Comparison of ENCODE assay signal across 13 cellular contexts in the genomic region with DNA sequence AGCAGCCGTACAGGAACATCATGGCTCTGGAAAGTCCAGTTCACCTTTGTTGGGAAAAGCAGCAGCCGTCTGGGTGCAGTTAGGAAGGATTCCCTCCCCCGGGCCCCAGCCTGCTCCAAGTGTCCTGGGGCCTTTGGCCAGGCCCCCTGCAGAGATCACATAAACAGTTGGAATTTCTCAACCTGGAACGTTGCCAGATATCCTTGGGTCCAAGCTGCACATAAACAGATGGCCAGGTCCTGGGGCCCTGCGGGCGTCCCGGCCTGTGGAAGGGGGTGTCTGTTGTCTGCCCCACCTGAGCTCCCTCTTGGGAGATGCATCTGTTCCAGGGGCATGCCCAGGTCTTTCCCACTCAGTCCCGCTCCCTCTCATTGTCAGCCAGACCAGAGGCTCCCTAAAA.
DNase-seq lines count a peak whose midpoint lies in the region; ATAC-seq and TF ChIP-seq lines count a peak whose summit lies in the region.
"Had no signal": no experiment of that assay in that cellular context is flagged by ENCODE, and none has a peak within 500 bp of the region (broad histone marks: within the 10 kb centered on the region; RNA-seq: fewer than 3 reads in every experiment).

No MANE protein-coding gene starts in this region.

- ATAC-seq in gastroesophageal sphincter, result peak; percentile 28
- ATAC-seq: activated T-cell treated with anti-CD3 and anti-CD28 coated beads, Interleukin-2, amount 50 U/mL, for 72 hours had no signal

- peaks cover 10 to 93% (median 66%) of the 10 kb centered on the region in 3 donors for H3K4me1 ChIP-seq in gastroesophageal sphincter

- H3K36me3 ChIP-seq in WERI-Rb-1 (peaks cover 3% of the 10 kb centered on the region; the same call in 1 of the 2 replicates), gastroesophageal sphincter (peaks cover 0 to 38% of the 10 kb centered on the region in 2 donors)

- H3K27me3 ChIP-seq in WERI-Rb-1 (ENCODE audit: insufficient read depth, low read depth, severe bottlenecking), result no peaks in the 10 kb centered on the region
- no peaks in the 10 kb centered on the region for H3K27me3 ChIP-seq in gastroesophageal sphincter

- WGBS in gastroesophageal sphincter (ENCODE audit: low coverage in 1 of 2), 2 donors, result no CpG with 5 or more reads among the region's 8 CpGs

- no peak for TF ChIP-seq EP300 in gastroesophageal sphincter (IDR thresholded peaks at IDR 0.05)

- H3K4me3 ChIP-seq in WERI-Rb-1 (ENCODE audit: low read depth, low read length) (no peak overlapping the region), gastroesophageal sphincter (no peak overlapping the region)
- H3K4me3 ChIP-seq: coronary artery had no signal

- DNase-seq in HCEC 1CT (peak; percentile 20), WERI-Rb-1 (peak; percentile 68), smooth muscle cell of the brain vasculature (ENCODE audit: low read depth, low spot score) (peak; percentile 39), inferior parietal cortex (ENCODE audit: extremely low spot score) (no peak), NCI-H1105 (lab: John Stamatoyannopoulos, UW) (no peak), NCI-H1092 treated with DMSO at 0.1 percent for 48 hours (lab: John Stamatoyannopoulos, UW) (no peak)
- no peak for DNase-seq in stimulated activated CD4-positive, alpha-beta T cell treated with anti-CD3 and anti-CD28 coated beads, Interleukin-2, amount 100 ng/mL, for 24 hours
- DNase-seq: activated T-cell treated with anti-CD3 and anti-CD28 coated beads, Interleukin-2, amount 50 U/mL, for 72 hours; Calu3; RPMI8226; stimulated activated CD4-positive, alpha-beta T cell treated with anti-CD3 and anti-CD28 coated beads, Interleukin-1b, Interleukin-23, amount 100 ng/mL, for 48 hours had no signal

- TF ChIP-seq CTCF in WERI-Rb-1 (IDR thresholded peaks at IDR 0.05; ENCODE audit: low read depth, low read length), result no peak
- TF ChIP-seq CTCF in gastroesophageal sphincter (IDR thresholded peaks at IDR 0.05), result no peak

- TF ChIP-seq POLR2A in gastroesophageal sphincter (IDR thresholded peaks at IDR 0.05), result no peak

- H3K9me3 ChIP-seq in WERI-Rb-1 (ENCODE audit: severe bottlenecking) (no peaks in the 10 kb centered on the region), gastroesophageal sphincter (no peaks in the 10 kb centered on the region)

- H3K27ac ChIP-seq in WERI-Rb-1, result peak overlapping the region; percentile 78
- H3K27ac ChIP-seq in gastroesophageal sphincter, result peak overlapping the region; percentile 5 to 83 (median 82)

Comparison
In these comparisons a context has a peak if more than half of its experiments do, and no peak if none do; other contexts are left out.
1. DNase-seq: peak in HCEC 1CT (single experiment), WERI-Rb-1 (single experiment) and smooth muscle cell of the brain vasculature (single experiment); none in inferior parietal cortex (single experiment), NCI-H1105 (single experiment), NCI-H1092 treated with DMSO at 0.1 percent for 48 hours (single experiment) and stimulated activated CD4-positive, alpha-beta T cell treated with anti-CD3 and anti-CD28 coated beads, Interleukin-2, amount 100 ng/mL, for 24 hours (0 of 2).